ENCODE assay signal across 8 cellular contexts in genomic region chr21:29297483-29298347, GRCh38. TPM values are rescaled to one million over a fixed set of nuclear protein-coding genes. Genes with fewer than 3 reads are reported as not detected.
DNase-seq lines count a peak whose midpoint lies in the region; ATAC-seq, FAIRE-seq and TF ChIP-seq lines count a peak whose summit lies in the region.

No MANE protein-coding gene starts in this region.

- peaks cover 50 to 74% (median 60%) of the 10 kb centered on the region in 10 experiments for H3K4me1 ChIP-seq in BLaER1 treated with 17β-estradiol and CSF1 and Interleukin-3, amounts not matched to agents 10 nM and 100 nM

- no peak for TF ChIP-seq RAD21 in neural cell (conservative IDR thresholded peaks at IDR 0.05)

- H3K27ac ChIP-seq in BLaER1 treated with 17β-estradiol and CSF1 and Interleukin-3, amounts not matched to agents 10 nM and 100 nM = peak overlapping the region; percentile 93 to 99 (median 95)
- H3K27ac ChIP-seq in neural cell (ENCODE audit: low read length) = no peak overlapping the region

- in situ Hi-C loops in GM13977 (cut with MboI; ENCODE audit: low pct_unique_long_range_greater_than_20kb, low sequenced_read_pairs, unreplicated experiment) = loop anchor here (10.0 kb wide), 1 partner anchor 63 kb away; no protein-coding TSS in a partner anchor

- no peaks in the 10 kb centered on the region for H3F3A ChIP-seq in neural cell (ENCODE audit: insufficient read depth, low read length, poor library complexity, severe bottlenecking)

- H3K36me3 Mint-ChIP-seq in dendritic cell treated with granulocyte-macrophage colony-stimulating factor and Interleukin-4, amounts not matched to agents 40 ng/mL and 50 ng/mL, for 4 days (ENCODE audit: low read depth) = peaks cover 16% of the 10 kb centered on the region

- DNase-seq in MG63 (no peak), GM20000 (ENCODE audit: low spot score) (no peak), GM13977 (ENCODE audit: low spot score) (no peak), GM19239 (ENCODE audit: insufficient read length, low spot score) (no peak)

- ATAC-seq in GM18520 (IDR thresholded peaks at IDR 0.05; ENCODE audit: unreplicated experiment) = no peak

- peak overlapping the region; percentile 77 to 92 (median 84) for H3K4me3 ChIP-seq in BLaER1 treated with 17β-estradiol and CSF1 and Interleukin-3, amounts not matched to agents 10 nM and 100 nM
- H3K4me3 ChIP-seq in MG63 = peak overlapping the region; percentile 94
- peak overlapping the region; percentile 75 for H3K4me3 ChIP-seq in neural cell (ENCODE audit: low read length)

- peak overlapping the region; percentile 97 for H3K27ac Mint-ChIP-seq in dendritic cell treated with granulocyte-macrophage colony-stimulating factor and Interleukin-4, amounts not matched to agents 40 ng/mL and 50 ng/mL, for 4 days

- H3K9me3 Mint-ChIP-seq in dendritic cell treated with granulocyte-macrophage colony-stimulating factor and Interleukin-4, amounts not matched to agents 40 ng/mL and 50 ng/mL, for 4 days = no peaks in the 10 kb centered on the region

- H4K20me1 ChIP-seq in BLaER1 treated with 17β-estradiol and CSF1 and Interleukin-3, amounts not matched to agents 10 nM and 100 nM = peaks cover 19 to 35% (median 30%) of the 10 kb centered on the region in 11 experiments
- H4K20me1 ChIP-seq in neural cell (ENCODE audit: insufficient read depth) = no peaks in the 10 kb centered on the region

- intact Hi-C loops in dendritic cell treated with granulocyte-macrophage colony-stimulating factor and Interleukin-4, amounts not matched to agents 40 ng/mL and 50 ng/mL, for 4 days (cut with micrococcal nuclease) = loop anchor here (1.0 to 5.0 kb wide), 3 partner anchors 101 to 220 kb away; no protein-coding TSS in a partner anchor

- peak overlapping the region; percentile 74 to 93 (median 82) for H3K4me2 ChIP-seq in BLaER1 treated with 17β-estradiol and CSF1 and Interleukin-3, amounts not matched to agents 10 nM and 100 nM
- H3K4me2 ChIP-seq in neural cell (ENCODE audit: low read length) = no peak overlapping the region

- H3K9me3 ChIP-seq in BLaER1 treated with 17β-estradiol and CSF1 and Interleukin-3, amounts not matched to agents 10 nM and 100 nM (replicated peaks in 1 of 11) = peaks cover 16 to 37% (median 32%) of the 10 kb centered on the region in 11 experiments
- peaks cover 2% of the 10 kb centered on the region; the same call in 1 of the 2 replicates for H3K9me3 ChIP-seq in MG63
- no peaks in the 10 kb centered on the region for H3K9me3 ChIP-seq in neural cell (ENCODE audit: low read length)

- no peak for TF ChIP-seq CTCF in neural cell (IDR thresholded peaks at IDR 0.05; ENCODE audit: poor library complexity, severe bottlenecking)
- no peak for TF ChIP-seq CTCF in GM20000 (IDR thresholded peaks at IDR 0.05; ENCODE audit: extremely low read depth, missing control alignments)
- TF ChIP-seq CTCF in GM13977 (IDR thresholded peaks at IDR 0.05; ENCODE audit: extremely low read depth, insufficient read depth, missing control alignments) = no peak

- no peak for TF ChIP-seq EP300 in neural cell (conservative IDR thresholded peaks at IDR 0.05; ENCODE audit: poor library complexity, severe bottlenecking)

- peaks cover 0 to 47% (median 8%) of the 10 kb centered on the region in 11 experiments; a peak in 11 of 22 replicates for H3K36me3 ChIP-seq in BLaER1 treated with 17β-estradiol and CSF1 and Interleukin-3, amounts not matched to agents 10 nM and 100 nM
- H3K36me3 ChIP-seq in MG63 (peaks cover 6% of the 10 kb centered on the region), neural cell (ENCODE audit: insufficient read depth, low read length) (no peaks in the 10 kb centered on the region)

- peaks cover 28% of the 10 kb centered on the region for H3K79me2 ChIP-seq in neural cell (replicated peaks; ENCODE audit: insufficient read depth, low read length)

- H3K9ac ChIP-seq in BLaER1 treated with 17β-estradiol and CSF1 and Interleukin-3, amounts not matched to agents 10 nM and 100 nM = peak overlapping the region; percentile 89 to 99 (median 95)
- peak overlapping the region; percentile 76 for H3K9ac ChIP-seq in neural cell (ENCODE audit: low read length)

- no peak for FAIRE-seq in GM19239 (lab: Jason Lieb, UNC)

- H2AFZ ChIP-seq in neural cell (ENCODE audit: low read depth, low read length) = peak overlapping the region; percentile 72

- H3K9me2 ChIP-seq in neural cell (ENCODE audit: insufficient read depth, low read length) = no peaks in the 10 kb centered on the region

- H3K27me3 ChIP-seq in BLaER1 treated with 17β-estradiol and CSF1 and Interleukin-3, amounts not matched to agents 10 nM and 100 nM = no peaks in the 10 kb centered on the region
- H3K27me3 ChIP-seq in MG63 (no peaks in the 10 kb centered on the region), neural cell (ENCODE audit: insufficient read depth, low read depth, low read length) (no peaks in the 10 kb centered on the region)

- peaks cover 57% of the 10 kb centered on the region for H3K4me1 Mint-ChIP-seq in dendritic cell treated with granulocyte-macrophage colony-stimulating factor and Interleukin-4, amounts not matched to agents 40 ng/mL and 50 ng/mL, for 4 days (ENCODE audit: low read depth)

- H3K27me3 Mint-ChIP-seq in dendritic cell treated with granulocyte-macrophage colony-stimulating factor and Interleukin-4, amounts not matched to agents 40 ng/mL and 50 ng/mL, for 4 days = no peaks in the 10 kb centered on the region

- peak overlapping the region; percentile 90 for H3K4me3 Mint-ChIP-seq in dendritic cell treated with granulocyte-macrophage colony-stimulating factor and Interleukin-4, amounts not matched to agents 40 ng/mL and 50 ng/mL, for 4 days

TF ChIP-seq in neural cell, 6 proteins besides CTCF, POLR2A, EP300 and RAD21:
- TF ChIP-seq EZH2 (IDR thresholded peaks at IDR 0.05; ENCODE audit: borderline replicate concordance, insufficient read depth, low read length, poor library complexity, severe bottlenecking) (no peak), SMC3 (conservative IDR thresholded peaks at IDR 0.05; ENCODE audit: poor library complexity) (no peak), POLR2AphosphoS5 (IDR thresholded peaks at IDR 0.05) (no peak), MXI1 (conservative IDR thresholded peaks at IDR 0.05; ENCODE audit: poor library complexity, severe bottlenecking) (no peak), TAF1 (IDR thresholded peaks at IDR 0.05; ENCODE audit: low read depth) (no peak), REST (IDR thresholded peaks at IDR 0.05; ENCODE audit: borderline replicate concordance) (no peak)

RNA-seq across cellular contexts. Expression of gene BACH1, which starts 1.0 kb away (rescaled TPM):
- total RNA-seq in MG63 (2014; rRNA removed; shearing (Covaris generic); ENCODE audit: low replicate concordance) = 13.1 and 29.2 TPM in 2 replicates
- 29.7 and 32.6 TPM in 2 replicates for polyA plus RNA-seq in neural cell
- polyA minus RNA-seq in neural cell = 184 and 219 TPM in 2 replicates
